15 cellular contexts compared by ENCODE assay signal in genomic region chr3:196517919-196518318, GRCh38. TPM values are rescaled to one million over a fixed set of nuclear protein-coding genes. Genes with fewer than 3 reads are reported as not detected.
DNase-seq lines count a peak whose midpoint lies in the region; ATAC-seq and TF ChIP-seq lines count a peak whose summit lies in the region.
"Had no signal": no experiment of that assay in that cellular context is flagged by ENCODE, and none has a peak within 500 bp of the region (broad histone marks: within the 10 kb centered on the region; RNA-seq: fewer than 3 reads in every experiment).

No MANE protein-coding gene starts in this region.

- no peak overlapping the region for H3K4me3 ChIP-seq in LNCaP clone FGC (ENCODE audit: low read depth, low read length)
- H3K4me3 ChIP-seq: testis had no signal

- ATAC-seq in esophagus mucosa (peak; percentile 74), sciatic nerve (no peak)

- intact Hi-C loops in sciatic nerve (cut with DNase I) = loop anchor here (5.0 kb wide), 1 partner anchor 1434 kb away; the partner anchor contains the start of gene RPL35A

- no peak for TF ChIP-seq CTCF in LNCaP clone FGC (IDR thresholded peaks at IDR 0.05; ENCODE audit: control insufficient read depth, extremely low read depth, insufficient read depth)

- DNase-seq in H4 (ENCODE audit: low spot score) (peak; percentile 70), LNCaP clone FGC (ENCODE audit: low read depth) (peak; percentile 87), NCI-H69 (lab: John Stamatoyannopoulos, UW) (peak; percentile 94), retina (no peak), Kasumi-1 (lab: John Stamatoyannopoulos, UW) (no peak), sciatic nerve (ENCODE audit: low spot score) (no peak)
- DNase-seq: activated naive CD4-positive, alpha-beta T cell treated with Interleukin-2 at 50 U/mL for 16 hours; CD4-positive, CD25-positive, alpha-beta regulatory T cell; effector CD8-positive, alpha-beta T cell; kidney glomerular epithelial cell; NCI-H524 treated with DMSO at 0.1 percent for 48 hours; testis had no signal

RNA-seq across cellular contexts. Expression of gene SMCO1, which starts 2.8 kb away (rescaled TPM):
- total RNA-seq in H4 (2014; rRNA removed; shearing (Covaris generic)) = not detected in 2 replicates
- total RNA-seq in esophagus mucosa = not detected
- not detected for total RNA-seq in sciatic nerve
- total RNA-seq: activated CD8-positive, alpha-beta memory T cell treated with anti-CD3 and anti-CD28 coated beads for 36 hours; CD4-positive, CD25-positive, alpha-beta regulatory T cell; glomerular endothelial cell had no signal

RNA-seq across cellular contexts. Expression of gene RNF168, which starts 14.4 kb away (rescaled TPM):
- 9.5 and 12.6 TPM in 2 replicates for total RNA-seq in H4 (2014; rRNA removed; shearing (Covaris generic))
- total RNA-seq in esophagus mucosa (15.8 TPM), sciatic nerve (31.6 TPM)

RNA-seq across cellular contexts. Expression of gene WDR53, which starts 50.4 kb away (rescaled TPM):
- total RNA-seq in H4 (2014; rRNA removed; shearing (Covaris generic)) = 12.4 and 24.1 TPM in 2 replicates
- total RNA-seq in esophagus mucosa = 13.7 TPM
- total RNA-seq in sciatic nerve = 13.5 TPM

RNA-seq across cellular contexts. Expression of gene FBXO45, which starts 50.5 kb away (rescaled TPM):
- 18.0 and 19.2 TPM in 2 replicates for total RNA-seq in H4 (2014; rRNA removed; shearing (Covaris generic))
- total RNA-seq in esophagus mucosa = 12.1 TPM
- 8.7 TPM for total RNA-seq in sciatic nerve

Comparison
In these comparisons a context has a peak if more than half of its experiments do, and no peak if none do; other contexts are left out.
1. DNase-seq: peak in H4 (single experiment), LNCaP clone FGC (single experiment) and NCI-H69 (single experiment); none in retina (single experiment), Kasumi-1 (0 of 2) and sciatic nerve (single experiment).